Comparison of ENCODE assay signal across 14 cellular contexts in genomic region chr3:41532976-41533375, GRCh38.
DNase-seq lines count a peak whose midpoint lies in the region; ATAC-seq and TF ChIP-seq lines count a peak whose summit lies in the region.
"Had no signal": no experiment of that assay in that cellular context is flagged by ENCODE, and none has a peak within 500 bp of the region (broad histone marks: within the 10 kb centered on the region; RNA-seq: fewer than 3 reads in every experiment).

No MANE protein-coding gene starts in this region.

- H3K27me3 Mint-ChIP-seq in activated T-cell treated with anti-CD3 and anti-CD28 coated beads, Interleukin-2, amount 50 U/mL, for 72 hours (ENCODE audit: low read depth), result no peaks in the 10 kb centered on the region
- H3K27me3 Mint-ChIP-seq: CD4-positive, alpha-beta T cell had no signal

- H3K4me1 Mint-ChIP-seq in activated T-cell treated with anti-CD3 and anti-CD28 coated beads, Interleukin-2, amount 50 U/mL, for 72 hours (ENCODE audit: low read depth), result no peaks in the 10 kb centered on the region
- H3K4me1 Mint-ChIP-seq: H9 had no signal

- no peak overlapping the region for H3K4me3 Mint-ChIP-seq in activated T-cell treated with anti-CD3 and anti-CD28 coated beads, Interleukin-2, amount 50 U/mL, for 72 hours
- H3K4me3 Mint-ChIP-seq: CD4-positive, alpha-beta T cell; H9 had no signal

- WGBS in body of pancreas, 2 donors, result 46 to 72% methylated on average over 3 of the region's 3 CpGs
- 40% methylated on average over 3 of the region's 3 CpGs for whole genome bisulfite sequencing in right lobe of liver (ENCODE audit: insufficient coverage, low coverage, low lambda C conversion rate, missing lambda C conversion rate)
- WGBS in stomach, 5 donors, result 56 to 78% (median 61%) methylated on average over 3 of the region's 3 CpGs

- no peaks in the 10 kb centered on the region for H3K36me3 Mint-ChIP-seq in activated T-cell treated with anti-CD3 and anti-CD28 coated beads, Interleukin-2, amount 50 U/mL, for 72 hours (ENCODE audit: insufficient read depth in 2 of 2)

- ATAC-seq in body of pancreas, result no peak
- ATAC-seq in right lobe of liver, result peak; percentile 62 to 97 (median 83)
- ATAC-seq in activated T-cell treated with anti-CD3 and anti-CD28 coated beads, Interleukin-2, amount 50 U/mL, for 72 hours (replicated peaks in 1 of 2), result no peak
- ATAC-seq: A549 had no signal

- intact Hi-C loops in body of pancreas (cut with DNase I), result no loop called here
- intact Hi-C loops in right lobe of liver (cut with DNase I), result no loop called here
- intact Hi-C loops in stomach (cut with DNase I; ENCODE audit: low total_unique reads), result no loop called here

- H3K4me1 ChIP-seq in body of pancreas (no peaks in the 10 kb centered on the region), right lobe of liver (no peaks in the 10 kb centered on the region), stomach (no peaks in the 10 kb centered on the region)
- H3K4me1 ChIP-seq: A549, Caco-2 had no signal

- H3K27ac ChIP-seq in body of pancreas (no peak overlapping the region), right lobe of liver (no peak overlapping the region), stomach (no peak overlapping the region)
- H3K27ac ChIP-seq: 22Rv1, A549, C4-2B had no signal

- DNase-seq in NCI-H2029 (lab: John Stamatoyannopoulos, UW), result peak; percentile 53
- DNase-seq in NCI-H2029 treated with DMSO at 0.1 percent for 48 hours (lab: John Stamatoyannopoulos, UW), result no peak
- DNase-seq in body of pancreas, result peak; percentile 24 to 68 (median 43)
- DNase-seq in right lobe of liver, result peak in 2 of 3 donors; percentile 45 to 60
- peak; percentile 26 for DNase-seq in stomach
- DNase-seq in stimulated activated CD4-positive, alpha-beta T cell treated with anti-CD3 and anti-CD28 coated beads, Interleukin-2, amount 100 ng/mL, for 24 hours, result no peak
- DNase-seq in activated T-cell treated with anti-CD3 and anti-CD28 coated beads, Interleukin-2, amount 50 U/mL, for 72 hours, result no peak
- DNase-seq: AML-193; Caco-2; CD4-positive, alpha-beta T cell; H9 had no signal

- TF ChIP-seq POLR2A in body of pancreas (IDR thresholded peaks at IDR 0.05), result no peak
- no peak for TF ChIP-seq POLR2A in right lobe of liver (IDR thresholded peaks at IDR 0.05)
- TF ChIP-seq POLR2A in stomach (IDR thresholded peaks at IDR 0.05), result no peak

- no peak overlapping the region for H3K4me3 ChIP-seq in body of pancreas
- no peak overlapping the region for H3K4me3 ChIP-seq in right lobe of liver
- H3K4me3 ChIP-seq in stomach, result no peak overlapping the region
- H3K4me3 ChIP-seq: A549 had no signal

- H3K27me3 ChIP-seq in body of pancreas (no peaks in the 10 kb centered on the region), right lobe of liver (no peaks in the 10 kb centered on the region), stomach (no peaks in the 10 kb centered on the region)

- H3K9me3 ChIP-seq in body of pancreas, result no peaks in the 10 kb centered on the region
- no peaks in the 10 kb centered on the region for H3K9me3 ChIP-seq in right lobe of liver
- no peaks in the 10 kb centered on the region for H3K9me3 ChIP-seq in stomach
- H3K9me3 ChIP-seq: A549, Caco-2 had no signal

- H3K36me3 ChIP-seq in body of pancreas (replicated peaks in 1 of 2; ENCODE audit: insufficient read depth in 1 of 2, low read depth in 2 of 2) (no peaks in the 10 kb centered on the region), right lobe of liver (no peaks in the 10 kb centered on the region), stomach (no peaks in the 10 kb centered on the region)

- peaks cover 0 to 2% of the 10 kb centered on the region in 2 donors for H3K9me3 Mint-ChIP-seq in activated T-cell treated with anti-CD3 and anti-CD28 coated beads, Interleukin-2, amount 50 U/mL, for 72 hours
- H3K9me3 Mint-ChIP-seq: CD4-positive, alpha-beta T cell; H9 had no signal

- TF ChIP-seq CTCF in body of pancreas (IDR thresholded peaks at IDR 0.05) (no peak), right lobe of liver (IDR thresholded peaks at IDR 0.05) (no peak), stomach (IDR thresholded peaks at IDR 0.05) (no peak)

- H3K27ac Mint-ChIP-seq in activated T-cell treated with anti-CD3 and anti-CD28 coated beads, Interleukin-2, amount 50 U/mL, for 72 hours, result no peak overlapping the region
- H3K27ac Mint-ChIP-seq: CD4-positive, alpha-beta T cell; H9 had no signal

- no peak for TF ChIP-seq EP300 in stomach (IDR thresholded peaks at IDR 0.05)

Comparison
In these comparisons a context has a peak if more than half of its experiments do, and no peak if none do; other contexts are left out.
1. DNase-seq: peak in NCI-H2029 (single experiment), body of pancreas (4 of 4), right lobe of liver (2 of 3) and stomach (single experiment); none in NCI-H2029 treated with DMSO at 0.1 percent for 48 hours (single experiment), stimulated activated CD4-positive, alpha-beta T cell treated with anti-CD3 and anti-CD28 coated beads, Interleukin-2, amount 100 ng/mL, for 24 hours (0 of 2) and activated T-cell treated with anti-CD3 and anti-CD28 coated beads, Interleukin-2, amount 50 U/mL, for 72 hours (0 of 2).
2. ATAC-seq: peak in right lobe of liver (4 of 4); none in body of pancreas (single experiment) and activated T-cell treated with anti-CD3 and anti-CD28 coated beads, Interleukin-2, amount 50 U/mL, for 72 hours (0 of 2).